ENCODE assay signal across 1 cellular context in genomic region chr15:34185666-34186065, GRCh38.
TF ChIP-seq lines count a peak whose summit lies in the region.

No MANE protein-coding gene starts in this region.

TF ChIP-seq in HepG2, 621 proteins besides CTCF, POLR2A, EP300 and RAD21:
- no peak for TF ChIP-seq ARID2 (CRISPR knock-in tag; IDR thresholded peaks at IDR 0.05; ENCODE audit: borderline replicate concordance)
- TF ChIP-seq ATF7 (IDR thresholded peaks at IDR 0.05): no peak
- no peak for TF ChIP-seq ATF7 (CRISPR knock-in tag; IDR thresholded peaks at IDR 0.05)
- TF ChIP-seq YEATS4 (CRISPR knock-in tag; IDR thresholded peaks at IDR 0.05; ENCODE audit: borderline replicate concordance): no peak
- TF ChIP-seq RFX1 (IDR thresholded peaks at IDR 0.05): no peak
- TF ChIP-seq PLSCR1 (CRISPR knock-in tag; IDR thresholded peaks at IDR 0.05; ENCODE audit: borderline replicate concordance): no peak
- TF ChIP-seq XRCC5 (optimal IDR thresholded peaks at IDR 0.05; ENCODE audit: low read length): no peak
- no peak for TF ChIP-seq ZSCAN5A (CRISPR knock-in tag; IDR thresholded peaks at IDR 0.05; ENCODE audit: borderline replicate concordance)
- TF ChIP-seq ZNF891 (CRISPR knock-in tag; IDR thresholded peaks at IDR 0.05): no peak
- TF ChIP-seq MYNN (CRISPR knock-in tag; IDR thresholded peaks at IDR 0.05; ENCODE audit: low read depth): no peak
- TF ChIP-seq ETV5 (CRISPR knock-in tag; IDR thresholded peaks at IDR 0.05; ENCODE audit: borderline replicate concordance): no peak
